ENCODE assay signal across 8 cellular contexts in genomic region chr12:119902084-119902509, GRCh38. TPM values are rescaled to one million over a fixed set of nuclear protein-coding genes. Genes with fewer than 3 reads are reported as not detected.
A peak's percentile ranks its signal among the peaks of the same experiment; 100 is the strongest.
DNase-seq lines count a peak whose midpoint lies in the region; ATAC-seq, FAIRE-seq and TF ChIP-seq lines count a peak whose summit lies in the region.

No MANE protein-coding gene starts in this region.

- H3K27me3 ChIP-seq in bronchial epithelial cell (ENCODE audit: control insufficient read depth, insufficient read depth, low read length), result no peaks in the 10 kb centered on the region

- POLR2A ChIA-PET in activated B cell treated with CpG ODN at 0.5 μM for 24 hours (lab: Charles Lee), result no interaction called here

- peak; percentile 78 for ATAC-seq in HG03175 (IDR thresholded peaks at IDR 0.05; ENCODE audit: unreplicated experiment)
- ATAC-seq in activated B cell treated with CpG ODN at 0.5 μM for 24 hours (ENCODE audit: low read depth), result peak; percentile 82
- peak; percentile 95 for ATAC-seq in left colon

- TF ChIP-seq CTCF in GM12864 (IDR thresholded peaks at IDR 0.05; ENCODE audit: low read depth, low read length, missing control alignments), result peak; percentile 91
- TF ChIP-seq CTCF in activated B cell treated with CpG ODN at 0.5 μM for 24 hours (IDR thresholded peaks at IDR 0.05), result no peak
- peak; percentile 86 for TF ChIP-seq CTCF in bronchial epithelial cell (IDR thresholded peaks at IDR 0.05; ENCODE audit: insufficient read depth, low read length, severe bottlenecking)

- no peaks in the 10 kb centered on the region for H3K9me3 Mint-ChIP-seq in activated B cell treated with CpG ODN at 0.5 μM for 24 hours

- DNase-seq in GM12864 (ENCODE audit: low read depth) (peak; percentile 60), NCI-H345 (lab: John Stamatoyannopoulos, UW) (peak; percentile 59), activated B cell treated with CpG ODN at 0.5 μM for 24 hours (peak; percentile 27), bronchial epithelial cell (ENCODE audit: low read depth) (peak; percentile 72), left colon (peak; percentile 27 to 60), NCI-H1048 (lab: John Stamatoyannopoulos, UW) (no peak)
- DNase-seq in stimulated activated CD4-positive, alpha-beta T cell treated with anti-CD3 and anti-CD28 coated beads, Interleukin-4, amount 100 ng/mL, for 48 hours (ENCODE audit: low read depth in 2 of 2), result peak; percentile 62 to 66

- no peaks in the 10 kb centered on the region for H3K36me3 Mint-ChIP-seq in activated B cell treated with CpG ODN at 0.5 μM for 24 hours (ENCODE audit: low read depth)

- no peak for FAIRE-seq in bronchial epithelial cell (lab: Jason Lieb, UNC)

- no peak overlapping the region for H3K4me3 Mint-ChIP-seq in activated B cell treated with CpG ODN at 0.5 μM for 24 hours

- intact Hi-C loops in activated B cell treated with CpG ODN at 0.5 μM for 24 hours (cut with micrococcal nuclease) (loop anchor here (1.0 to 2.0 kb wide), 2 partner anchors 25 to 243 kb away; partner anchors contain the start of gene CIT), left colon (cut with DNase I, micrococcal nuclease) (no loop called here)

- no peak overlapping the region for H3K27ac Mint-ChIP-seq in activated B cell treated with CpG ODN at 0.5 μM for 24 hours

- no peaks in the 10 kb centered on the region for H3K36me3 ChIP-seq in bronchial epithelial cell (ENCODE audit: control insufficient read depth, insufficient read depth, low read length)

- H3K27me3 Mint-ChIP-seq in activated B cell treated with CpG ODN at 0.5 μM for 24 hours, result no peaks in the 10 kb centered on the region

- H3K4me3 ChIP-seq in GM12864 (ENCODE audit: low read depth, low read length) (no peak overlapping the region), bronchial epithelial cell (ENCODE audit: low read depth, low read length) (no peak overlapping the region)

- CTCF ChIA-PET in activated B cell treated with CpG ODN at 0.5 μM for 24 hours (lab: Charles Lee), result interaction anchor here (1.4 to 1.9 kb wide), 2 partner anchors 244 to 458 kb away, joined by 5 to 7 read pairs; no protein-coding TSS in a partner anchor

- peaks cover 4% of the 10 kb centered on the region for H3K4me1 Mint-ChIP-seq in activated B cell treated with CpG ODN at 0.5 μM for 24 hours

RNA-seq across cellular contexts. Expression of gene CIT, which starts 25.0 kb away (rescaled TPM):
- total RNA-seq in activated B cell treated with CpG ODN at 0.5 μM for 24 hours, result 3.6 and 6.1 TPM in 2 replicates
- total RNA-seq in bronchial epithelial cell, result 0.79 and 0.90 TPM in 2 replicates
- total RNA-seq in left colon, result 10 to 100 TPM in 1 of 2 donors, 1 to 10 TPM in 1; 5.0 to 15.9 TPM
